21 cellular contexts compared by ENCODE assay signal in genomic region chr9:119101048-119101447, GRCh38.
"Had no signal": no experiment of that assay in that cellular context is flagged by ENCODE, and none has a peak within 500 bp of the region (broad histone marks: within the 10 kb centered on the region; RNA-seq: fewer than 3 reads in every experiment).

No MANE protein-coding gene starts in this region.

- H3K4me3 Mint-ChIP-seq: activated CD8-positive, alpha-beta T cell treated with anti-CD3 and anti-CD28 coated beads for 36 hours; activated naive CD4-positive, alpha-beta T cell treated with anti-CD3 and anti-CD28 coated beads, Interleukin-2, amount 10 ng/mL, durations not matched to agents 7 days and 5 days; activated naive CD8-positive, alpha-beta T cell treated with anti-CD3 and anti-CD28 coated beads for 36 hours; activated T-cell treated with anti-CD3 and anti-CD28 coated beads, Interleukin-2, amount 50 U/mL, for 72 hours; IgD-negative memory B cell had no signal

- H3K9me3 Mint-ChIP-seq: activated CD8-positive, alpha-beta T cell treated with anti-CD3 and anti-CD28 coated beads for 36 hours; activated naive CD4-positive, alpha-beta T cell treated with anti-CD3 and anti-CD28 coated beads, Interleukin-2, amount 10 ng/mL, durations not matched to agents 7 days and 5 days; activated T-helper 2 cell treated with anti-CD3 and anti-CD28 coated beads, Interferon-gamma antibody, Interleukin-2, Interleukin-4, amounts not matched to agents 10 μg/mL and 5 μg/mL and 100 μg/mL, durations not matched to agents 14 hours and 24 hours and 36 hours; IgD-negative memory B cell had no signal

- H3K4me1 Mint-ChIP-seq: activated naive CD4-positive, alpha-beta T cell treated with anti-CD3 and anti-CD28 coated beads, Interleukin-2, amount 10 ng/mL, durations not matched to agents 7 days and 5 days; activated naive CD8-positive, alpha-beta T cell treated with anti-CD3 and anti-CD28 coated beads for 36 hours; IgD-negative memory B cell had no signal

- H3K27me3 Mint-ChIP-seq: activated CD8-positive, alpha-beta T cell treated with anti-CD3 and anti-CD28 coated beads for 36 hours; activated naive CD4-positive, alpha-beta T cell treated with anti-CD3 and anti-CD28 coated beads, Interleukin-2, amount 10 ng/mL, durations not matched to agents 7 days and 5 days; activated naive CD8-positive, alpha-beta T cell treated with anti-CD3 and anti-CD28 coated beads for 36 hours; IgD-negative memory B cell had no signal

- H3K27ac ChIP-seq: SK-N-MC, WERI-Rb-1 had no signal

- H3K36me3 ChIP-seq: WERI-Rb-1 had no signal

- H3K27ac Mint-ChIP-seq: activated CD8-positive, alpha-beta T cell treated with anti-CD3 and anti-CD28 coated beads for 36 hours; activated naive CD4-positive, alpha-beta T cell treated with anti-CD3 and anti-CD28 coated beads, Interleukin-2, amount 10 ng/mL, durations not matched to agents 7 days and 5 days; activated naive CD8-positive, alpha-beta T cell treated with anti-CD3 and anti-CD28 coated beads for 36 hours; activated T-cell treated with anti-CD3 and anti-CD28 coated beads, Interleukin-2, amount 50 U/mL, for 72 hours; activated T-helper 2 cell treated with anti-CD3 and anti-CD28 coated beads, Interferon-gamma antibody, Interleukin-2, Interleukin-4, amounts not matched to agents 10 μg/mL and 5 μg/mL and 100 μg/mL, durations not matched to agents 14 hours and 24 hours and 36 hours; IgD-negative memory B cell had no signal

- H3K4me3 ChIP-seq: SK-N-MC had no signal

- H3K36me3 Mint-ChIP-seq: activated naive CD4-positive, alpha-beta T cell treated with anti-CD3 and anti-CD28 coated beads, Interleukin-2, amount 10 ng/mL, durations not matched to agents 7 days and 5 days; activated naive CD8-positive, alpha-beta T cell treated with anti-CD3 and anti-CD28 coated beads for 36 hours; IgD-negative memory B cell had no signal

- DNase-seq: activated CD4-positive, alpha-beta T cell treated with anti-CD3 and anti-CD28 coated beads for 4 hours; activated CD8-positive, alpha-beta memory T cell treated with anti-CD3 and anti-CD28 coated beads, Interleukin-2, amount 50 U/mL, for 4 hours; activated CD8-positive, alpha-beta T cell treated with anti-CD3 and anti-CD28 coated beads for 36 hours; activated gamma-delta T cell treated with Interleukin-2 at 50 U/mL for 16 hours; activated naive CD4-positive, alpha-beta T cell treated with anti-CD3 and anti-CD28 coated beads, Interleukin-2, amount 10 ng/mL, durations not matched to agents 7 days and 5 days; activated naive CD8-positive, alpha-beta T cell treated with anti-CD3 and anti-CD28 coated beads for 36 hours; activated T-cell treated with anti-CD3 and anti-CD28 coated beads, Interleukin-2, amount 50 U/mL, for 72 hours; cerebellar nuclear complex; KG1; NCI-H1048; NCI-H146; NCI-H187 treated with DMSO at 0.1 percent for 48 hours; NCI-H446; NCI-H524 treated with DMSO at 0.1 percent for 48 hours; NK-92 treated with Interleukin-12 subunit alpha and Interleukin-12 subunit beta, amount 100 ng/mL, for 24 hours; SIG-M5; T-helper 1 cell; WERI-Rb-1 had no signal
